In genomic region chr1:228544021-228544850, GRCh38 we compare ENCODE assay signal across 14 cellular contexts.
"Had no signal": no experiment of that assay in that cellular context is flagged by ENCODE, and none has a peak within 500 bp of the region (broad histone marks: within the 10 kb centered on the region; RNA-seq: fewer than 3 reads in every experiment).

No MANE protein-coding gene starts in this region.

- DNase-seq: activated B cell treated with CpG ODN at 0.5 μM for 24 hours; activated CD4-positive, alpha-beta T cell treated with anti-CD3 and anti-CD28 coated beads, Interleukin-2, amount 10 ng/mL, durations not matched to agents 7 days and 5 days; activated T-cell treated with anti-CD3 and anti-CD28 coated beads, Interleukin-2, amount 50 U/mL, for 1 hour; body of pancreas; cerebellar nuclear complex; endodermal cell; glutamatergic neuron; stimulated activated CD4-positive, alpha-beta T cell treated with anti-CD3 and anti-CD28 coated beads, Interleukin-4, amount 100 ng/mL, for 1 hour; stimulated activated CD8-positive, alpha-beta memory T cell treated with anti-CD3 and anti-CD28 coated beads, Interleukin-4, amount 100 ng/mL, for 48 hours; T-helper 2 cell; testis; uterus had no signal

- H3K36me3 ChIP-seq: uterus had no signal

- H3K27ac ChIP-seq: body of pancreas, testis, uterus had no signal

- H3K9me3 ChIP-seq: body of pancreas, testis, uterus had no signal

- ATAC-seq: body of pancreas, esophagus mucosa, left lobe of liver had no signal

- H3K4me3 ChIP-seq: body of pancreas, testis, uterus had no signal

- H3K27me3 ChIP-seq: body of pancreas, testis, uterus had no signal

- H3K4me1 ChIP-seq: body of pancreas, testis, uterus had no signal
